Comparison of ENCODE assay signal across 22 cellular contexts in genomic region chr3:160684368-160684740, GRCh38. TPM values are rescaled to one million over a fixed set of nuclear protein-coding genes. Genes with fewer than 3 reads are reported as not detected.
A peak's percentile ranks its signal among the peaks of the same experiment; 100 is the strongest.
DNase-seq lines count a peak whose midpoint lies in the region; ATAC-seq, FAIRE-seq and TF ChIP-seq lines count a peak whose summit lies in the region.
"Had no signal": no experiment of that assay in that cellular context is flagged by ENCODE, and none has a peak within 500 bp of the region (broad histone marks: within the 10 kb centered on the region; RNA-seq: fewer than 3 reads in every experiment).

No MANE protein-coding gene starts in this region.

- TF ChIP-seq CTCF in Panc1 (IDR thresholded peaks at IDR 0.05) (no peak), K562 (IDR thresholded peaks at IDR 0.05 in 2 of 3, conservative IDR thresholded peaks at IDR 0.05 in 1 of 3; ENCODE audit: insufficient read depth in 2 of 3, low read depth in 1 of 3, low read length in 3 of 3) (no peak), stomach (IDR thresholded peaks at IDR 0.05) (no peak), esophagus muscularis mucosa (IDR thresholded peaks at IDR 0.05) (no peak)

- POLR2A ChIA-PET in Panc1 (lab: Charles Lee), result no interaction called here
- POLR2A ChIA-PET in K562 (lab: Yijun Ruan, JAX), result no interaction called here

- no peak for TF ChIP-seq POLR2A in K562 (conservative IDR thresholded peaks at IDR 0.05)
- TF ChIP-seq POLR2A in stomach (IDR thresholded peaks at IDR 0.05), result no peak
- no peak for TF ChIP-seq POLR2A in esophagus muscularis mucosa (IDR thresholded peaks at IDR 0.05; ENCODE audit: low read depth)

- H3K9me3 ChIP-seq in Panc1 (ENCODE audit: control insufficient read depth, insufficient read depth, low read depth, low read length) (no peaks in the 10 kb centered on the region), K562 (replicated peaks; ENCODE audit: control insufficient read depth, insufficient read depth, low read depth, low read length) (no peaks in the 10 kb centered on the region), stomach (no peaks in the 10 kb centered on the region), esophagus muscularis mucosa (no peaks in the 10 kb centered on the region)
- H3K9me3 ChIP-seq: BLaER1, HAP-1 had no signal

- no peak overlapping the region for H3K4me3 ChIP-seq in Jurkat, Clone E6-1 (ENCODE audit: low read length)
- H3K4me3 ChIP-seq in Panc1 (ENCODE audit: low read depth in 2 of 2, low read length in 2 of 2), result no peak overlapping the region
- H3K4me3 ChIP-seq in K562, result no peak overlapping the region
- H3K4me3 ChIP-seq in stomach, result no peak overlapping the region
- H3K4me3 ChIP-seq in esophagus muscularis mucosa, result no peak overlapping the region
- H3K4me3 ChIP-seq: BLaER1, HAP-1 had no signal

- CTCF ChIA-PET in Panc1 (lab: Charles Lee) (no interaction called here), K562 (lab: Yijun Ruan, JAX; ENCODE audit: low intra/inter-chr PET ratio) (no interaction called here)

- H3K79me2 ChIP-seq in K562 (ENCODE audit: control insufficient read depth, insufficient read depth, low read length), result no peaks in the 10 kb centered on the region

- no peak for TF ChIP-seq RAD21 in K562 (CRISPR knock-in tag; conservative IDR thresholded peaks at IDR 0.05 in 1 of 2, IDR thresholded peaks at IDR 0.05 in 1 of 2)

- 37% methylated on average over 2 of the region's 2 CpGs for WGBS in K562 (ENCODE audit: insufficient coverage, low coverage, missing lambda C conversion rate)
- 89 to 98% (median 93%) methylated on average over 2 of the region's 2 CpGs for WGBS in stomach, 5 donors
- 93% methylated on average over 2 of the region's 2 CpGs for WGBS in esophagus muscularis mucosa

- no peak for FAIRE-seq in K562 (lab: Jason Lieb, UNC)
- FAIRE-seq: GM12891, GM19239 had no signal

- DNase-seq in NCI-H146 (lab: John Stamatoyannopoulos, UW), result peak; percentile 17
- no peak for DNase-seq in NCI-H146 treated with DMSO at 0.1 percent for 48 hours (lab: John Stamatoyannopoulos, UW; ENCODE audit: unreplicated experiment)
- DNase-seq in Jurkat, Clone E6-1 (ENCODE audit: low read depth, low spot score), result peak; percentile 11
- no peak for DNase-seq in Panc1 (ENCODE audit: low read depth, low spot score)
- no peak for DNase-seq in K562 (ENCODE audit: extremely low read depth in 1 of 4, low spot score in 3 of 4)
- DNase-seq in stomach, result no peak
- DNase-seq in NCI-H187 treated with DMSO at 0.1 percent for 48 hours (lab: John Stamatoyannopoulos, UW), result no peak
- DNase-seq in esophagus muscularis mucosa (ENCODE audit: extremely low spot score), result no peak
- DNase-seq: 8988T; CD8-positive, alpha-beta T cell; DMS 273 treated with DMSO at 0.1 percent for 48 hours; DND-41; EL had no signal

- no peaks in the 10 kb centered on the region for H4K20me1 ChIP-seq in K562 (replicated peaks; ENCODE audit: control insufficient read depth, insufficient read depth, low read length)
- H4K20me1 ChIP-seq: BLaER1 had no signal

- TF ChIP-seq EP300 in K562 (IDR thresholded peaks at IDR 0.05; ENCODE audit: low read length) (no peak), stomach (IDR thresholded peaks at IDR 0.05) (no peak), esophagus muscularis mucosa (IDR thresholded peaks at IDR 0.05) (no peak)

- no peak overlapping the region for H2AFZ ChIP-seq in K562 (ENCODE audit: low read depth, low read length)

- no peak overlapping the region for H3K9ac ChIP-seq in K562 (ENCODE audit: insufficient read depth in 1 of 2, low read depth in 2 of 2, low read length in 2 of 2)
- H3K9ac ChIP-seq: BLaER1 had no signal

- H3K27ac ChIP-seq in Panc1 (ENCODE audit: low read length), result peak overlapping the region; percentile 4; the same call in 1 of the 2 replicates
- no peak overlapping the region for H3K27ac ChIP-seq in K562 (ENCODE audit: extremely low read depth, low read depth, low read length)
- H3K27ac ChIP-seq in stomach, result no peak overlapping the region
- H3K27ac ChIP-seq in esophagus muscularis mucosa (replicated peaks in 1 of 4), result no peak overlapping the region
- H3K27ac ChIP-seq: BLaER1, HL-60 had no signal

- peaks cover 6% of the 10 kb centered on the region; the same call in 1 of the 2 replicates for H3K4me1 ChIP-seq in Panc1 (ENCODE audit: control insufficient read depth, insufficient read depth, low read length)
- H3K4me1 ChIP-seq in K562 (replicated peaks in 1 of 2; ENCODE audit: control insufficient read depth in 2 of 2, insufficient read depth in 2 of 2, low read length in 2 of 2), result no peaks in the 10 kb centered on the region
- H3K4me1 ChIP-seq in stomach, result peaks cover 0 to 4% (median 0%) of the 10 kb centered on the region in 4 donors
- H3K4me1 ChIP-seq in esophagus muscularis mucosa, result no peaks in the 10 kb centered on the region
- H3K4me1 ChIP-seq: BLaER1, HAP-1 had no signal

- H3K36me3 ChIP-seq in Panc1 (ENCODE audit: control insufficient read depth, insufficient read depth, low read length) (no peaks in the 10 kb centered on the region), K562 (ENCODE audit: control insufficient read depth, insufficient read depth, low read length) (no peaks in the 10 kb centered on the region), stomach (no peaks in the 10 kb centered on the region), esophagus muscularis mucosa (no peaks in the 10 kb centered on the region)
- H3K36me3 ChIP-seq: BLaER1, HAP-1 had no signal

- in situ Hi-C loops in Panc1 (cut with HindIII; ENCODE audit: low pct_unique_long_range_greater_than_20kb, low sequenced_read_pairs), result no loop called here
- in situ Hi-C loops in K562 (cut with MboI), result loop anchor here (10.0 kb wide), 1 partner anchor 720 kb away; no protein-coding TSS in a partner anchor

- intact Hi-C loops in Panc1 (cut with micrococcal nuclease; ENCODE audit: unreplicated experiment) (no loop called here), K562 (cut with micrococcal nuclease) (no loop called here), stomach (cut with DNase I; ENCODE audit: low total_unique reads) (no loop called here), esophagus muscularis mucosa (cut with DNase I) (no loop called here)

- H3K27me3 ChIP-seq in Panc1 (ENCODE audit: control insufficient read depth, insufficient read depth, low read length) (no peaks in the 10 kb centered on the region), K562 (ENCODE audit: control insufficient read depth in 2 of 2, insufficient read depth in 2 of 2, low read length in 2 of 2) (0 out of 5 replicates have a peak, but pooled peaks cover 0 to 6% of the 10 kb centered on the region in 2 experiments), stomach (no peaks in the 10 kb centered on the region), esophagus muscularis mucosa (no peaks in the 10 kb centered on the region)
- H3K27me3 ChIP-seq: BLaER1 had no signal

- BruUV-seq in Panc1 (replicated peaks; lab: Mats Ljungman, UMichigan), result no TSS peak
- BruUV-seq in K562 (replicated peaks; lab: Mats Ljungman, UMichigan), result no TSS peak

- ATAC-seq in Panc1, result no peak
- no peak; the same call in 2 of the 3 replicates for ATAC-seq in K562
- ATAC-seq: CD8-positive, alpha-beta T cell had no signal

- H3K9me1 ChIP-seq in K562 (ENCODE audit: control insufficient read depth, insufficient read depth, low read length), result no peaks in the 10 kb centered on the region

- H3K4me2 ChIP-seq in K562 (ENCODE audit: insufficient read depth, low read length), result no peak overlapping the region
- H3K4me2 ChIP-seq: BLaER1 had no signal

TF ChIP-seq in K562, 482 proteins besides CTCF, POLR2A, EP300 and RAD21:
- TF ChIP-seq KLF1 (tag; IDR thresholded peaks at IDR 0.05) (no peak), ZNF668 (CRISPR knock-in tag; IDR thresholded peaks at IDR 0.05) (no peak), SRF (CRISPR knock-in tag; IDR thresholded peaks at IDR 0.05) (peak; percentile 69 to 88; a peak in 3 of 4 replicates), SREBF1 (IDR thresholded peaks at IDR 0.05; ENCODE audit: borderline replicate concordance, low read depth, low read length) (no peak), NRF1 (conservative IDR thresholded peaks at IDR 0.05 in 1 of 2, IDR thresholded peaks at IDR 0.05 in 1 of 2) (peak; percentile 67 to 74)

RNA-seq across cellular contexts. Expression of gene ARL14, which starts 7.4 kb away (rescaled TPM):
- polyA plus RNA-seq in Jurkat, Clone E6-1 (2012; ENCODE audit: insufficient read depth, insufficient read length), result not detected
- total RNA-seq in Panc1 (2021; ENCODE audit: unreplicated experiment), result 2.5 TPM
- 1.2 TPM for polyA plus RNA-seq in Panc1 (2012; ENCODE audit: insufficient read length)
- not detected in 2 replicates for total RNA-seq in K562 (2011; cell fraction: chromatin; rRNA removed; ENCODE audit: low replicate concordance)
- total RNA-seq in K562 (2011; cell fraction: nucleolus; rRNA removed), result not detected in 2 replicates
- not detected in 2 replicates for total RNA-seq in K562 (2011; cell fraction: nucleoplasm; rRNA removed)
- total RNA-seq in K562 (2014; rRNA removed), result not detected in 2 replicates
- total RNA-seq in K562 (2014; rRNA removed; fragmentation: Illumina TruSeq; extraction: Trizol), result not detected in 2 replicates
- total RNA-seq in K562 (2015; rRNA removed; fragmentation: Illumina TruSeq; extraction: Trizol), result 0.11 TPM in 1 of 2 replicates, not detected in the other
- total RNA-seq in K562 (2021), result not detected in 2 replicates
- polyA plus RNA-seq in K562 (2011; rRNA removed), result not detected in 2 replicates
- not detected in 2 replicates for polyA plus RNA-seq in K562 (2011; cell fraction: cytosol; rRNA removed)
- polyA plus RNA-seq in K562 (2011; cell fraction: nucleus; rRNA removed), result not detected in 2 replicates
- polyA plus RNA-seq in K562 (2012), result not detected in 2 replicates
- not detected in 2 replicates for polyA plus RNA-seq in K562 (2014; fragmentation: Illumina TruSeq; extraction: Trizol)
- not detected for polyA plus RNA-seq in K562 (2014; fragmentation: Nextera tagmentation; extraction: Ambion mirVana)
- polyA plus RNA-seq in K562 (2014; rRNA removed), result 0.18 TPM in 1 of 2 replicates, not detected in the other
- not detected in 2 replicates for polyA minus RNA-seq in K562 (2011; rRNA and poly(A)+ RNA removed)
- polyA minus RNA-seq in K562 (2011; cell fraction: cytosol; rRNA and poly(A)+ RNA removed), result not detected in 2 replicates
- not detected in 2 replicates for polyA minus RNA-seq in K562 (2011; cell fraction: nucleus; rRNA and poly(A)+ RNA removed)
- total RNA-seq in stomach, result 10 to 100 TPM in 4 of 5 donors, 1 to 10 TPM in 1; 8.5 to 61.5 (median 19.4) TPM
- polyA plus RNA-seq in stomach, result 100 to 1,000 TPM in 1 of 3 donors, 10 to 100 TPM in 1, 1 to 10 TPM in 1; 4.3 to 181 (median 27.4) TPM
- total RNA-seq in esophagus muscularis mucosa, result not detected
- total RNA-seq: A673; CD8-positive, alpha-beta T cell; G401 had no signal
- polyA plus RNA-seq: AG04450, CD14-positive monocyte had no signal

Comparison
In these comparisons a context has a peak if more than half of its experiments do, and no peak if none do; other contexts are left out.
1. DNase-seq: peak in NCI-H146 (single experiment) and Jurkat, Clone E6-1 (single experiment); none in NCI-H146 treated with DMSO at 0.1 percent for 48 hours (single experiment), Panc1 (single experiment), K562 (0 of 4), stomach (single experiment), NCI-H187 treated with DMSO at 0.1 percent for 48 hours (single experiment) and esophagus muscularis mucosa (single experiment).